Comparison of ENCODE assay signal across 12 cellular contexts in genomic region chr12:104722541-104723534, GRCh38.
DNase-seq lines count a peak whose midpoint lies in the region; ATAC-seq, FAIRE-seq and TF ChIP-seq lines count a peak whose summit lies in the region.
"Had no signal": no experiment of that assay in that cellular context is flagged by ENCODE, and none has a peak within 500 bp of the region (broad histone marks: within the 10 kb centered on the region; RNA-seq: fewer than 3 reads in every experiment).

No MANE protein-coding gene starts in this region.

- no peak overlapping the region for H3K4me3 ChIP-seq in heart right ventricle
- H3K4me3 ChIP-seq: left ventricle myocardium inferior had no signal

- intact Hi-C loops in CD4-positive, alpha-beta T cell (cut with DNase I, micrococcal nuclease) = loop anchor here in 1 of 2 experiments (5.0 kb wide), 1 partner anchor 226 kb away; no protein-coding TSS in a partner anchor
- intact Hi-C loops in heart right ventricle (cut with DNase I) = loop anchor here in 1 of 10 donors (10.0 kb wide), 1 partner anchor 338 kb away; no protein-coding TSS in a partner anchor

- no peaks in the 10 kb centered on the region for H3K36me3 ChIP-seq in heart right ventricle
- H3K36me3 ChIP-seq: left ventricle myocardium inferior had no signal

- ATAC-seq in CD4-positive, alpha-beta T cell (ENCODE audit: poor library complexity) = no peak
- ATAC-seq in HG02678 (IDR thresholded peaks at IDR 0.05; ENCODE audit: unreplicated experiment) (no peak), heart right ventricle (no peak), HG02763 (IDR thresholded peaks at IDR 0.05; ENCODE audit: unreplicated experiment) (no peak)

- peak overlapping the region; percentile 89 for H3K27ac Mint-ChIP-seq in CD4-positive, alpha-beta T cell
- H3K27ac Mint-ChIP-seq in immature natural killer cell = peak overlapping the region; percentile 90 to 94 (median 91)

- H3K9me3 ChIP-seq in CD4-positive, alpha-beta T cell (ENCODE audit: control insufficient read depth, low read length) = no peaks in the 10 kb centered on the region
- no peaks in the 10 kb centered on the region for H3K9me3 ChIP-seq in heart right ventricle
- H3K9me3 ChIP-seq: left ventricle myocardium inferior had no signal

- DNase-seq in CD4-positive, alpha-beta T cell = no peak
- DNase-seq in GM19239 (ENCODE audit: insufficient read length, low spot score) = peak; percentile 34
- peak; percentile 66 to 80 for DNase-seq in NCI-H524 (lab: John Stamatoyannopoulos, UW)
- DNase-seq in immature natural killer cell = peak in 1 of 3 donors; percentile 14
- DNase-seq in heart right ventricle = no peak
- no peak for DNase-seq in NCI-H2029 (lab: John Stamatoyannopoulos, UW)
- DNase-seq: left ventricle myocardium inferior, small intestine had no signal

- H3K27ac ChIP-seq in CD4-positive, alpha-beta T cell (ENCODE audit: low read depth, low read length) = no peak overlapping the region
- no peak overlapping the region for H3K27ac ChIP-seq in heart right ventricle
- H3K27ac ChIP-seq: left ventricle myocardium inferior had no signal

- peak; percentile 70 for FAIRE-seq in GM19239 (lab: Jason Lieb, UNC)
- FAIRE-seq: endometrium, small intestine had no signal

- CTCF ChIA-PET in CD4-positive, alpha-beta T cell (lab: Charles Lee) = no interaction called here

- no peaks in the 10 kb centered on the region for H3K27me3 ChIP-seq in CD4-positive, alpha-beta T cell (ENCODE audit: control insufficient read depth, insufficient read depth, low read length)
- H3K27me3 ChIP-seq in heart right ventricle = no peaks in the 10 kb centered on the region

- no peaks in the 10 kb centered on the region for H3K27me3 Mint-ChIP-seq in CD4-positive, alpha-beta T cell
- peaks cover 10 to 19% (median 12%) of the 10 kb centered on the region in 3 donors for H3K27me3 Mint-ChIP-seq in immature natural killer cell (ENCODE audit: low read depth in 3 of 3)
- H3K27me3 Mint-ChIP-seq: activated naive CD4-positive, alpha-beta T cell treated with anti-CD3 and anti-CD28 coated beads, Interleukin-2, amount 50 U/mL, for 24 hours had no signal

- no peaks in the 10 kb centered on the region for H3K36me3 Mint-ChIP-seq in CD4-positive, alpha-beta T cell (ENCODE audit: low read depth)
- peaks cover 0 to 3% (median 0%) of the 10 kb centered on the region in 3 donors for H3K36me3 Mint-ChIP-seq in immature natural killer cell
- H3K36me3 Mint-ChIP-seq: activated naive CD4-positive, alpha-beta T cell treated with anti-CD3 and anti-CD28 coated beads, Interleukin-2, amount 50 U/mL, for 24 hours had no signal

- H3K4me1 Mint-ChIP-seq in CD4-positive, alpha-beta T cell (ENCODE audit: low read depth) = peaks cover 52% of the 10 kb centered on the region
- H3K4me1 Mint-ChIP-seq in immature natural killer cell = peaks cover 84 to 94% of the 10 kb centered on the region in 2 donors

- TF ChIP-seq CTCF in CD4-positive, alpha-beta T cell (IDR thresholded peaks at IDR 0.05) = no peak
- TF ChIP-seq CTCF in heart right ventricle (IDR thresholded peaks at IDR 0.05) = no peak

- WGBS in heart right ventricle, 2 donors = 77 to 78% methylated on average over 24 of the region's 24 CpGs

- peaks cover 0 to 36% (median 15%) of the 10 kb centered on the region in 9 donors for H3K4me1 ChIP-seq in heart right ventricle

- H3K9me3 Mint-ChIP-seq in CD4-positive, alpha-beta T cell = no peaks in the 10 kb centered on the region
- H3K9me3 Mint-ChIP-seq in immature natural killer cell = no peaks in the 10 kb centered on the region
- H3K9me3 Mint-ChIP-seq: activated naive CD4-positive, alpha-beta T cell treated with anti-CD3 and anti-CD28 coated beads, Interleukin-2, amount 50 U/mL, for 24 hours had no signal

- POLR2A ChIA-PET in CD4-positive, alpha-beta T cell (lab: Charles Lee) = no interaction called here

- H3K4me3 Mint-ChIP-seq in CD4-positive, alpha-beta T cell = peak overlapping the region; percentile 73
- peak overlapping the region; percentile 31 to 90 (median 58) for H3K4me3 Mint-ChIP-seq in immature natural killer cell
- H3K4me3 Mint-ChIP-seq: activated naive CD4-positive, alpha-beta T cell treated with anti-CD3 and anti-CD28 coated beads, Interleukin-2, amount 50 U/mL, for 24 hours had no signal

Comparison
In these comparisons a context has a peak if more than half of its experiments do, and no peak if none do; other contexts are left out.
1. DNase-seq: peak in GM19239 (single experiment) and NCI-H524 (2 of 2); none in CD4-positive, alpha-beta T cell (0 of 10), heart right ventricle (0 of 2) and NCI-H2029 (single experiment).